1 cellular context compared by ENCODE assay signal in the genomic region with DNA sequence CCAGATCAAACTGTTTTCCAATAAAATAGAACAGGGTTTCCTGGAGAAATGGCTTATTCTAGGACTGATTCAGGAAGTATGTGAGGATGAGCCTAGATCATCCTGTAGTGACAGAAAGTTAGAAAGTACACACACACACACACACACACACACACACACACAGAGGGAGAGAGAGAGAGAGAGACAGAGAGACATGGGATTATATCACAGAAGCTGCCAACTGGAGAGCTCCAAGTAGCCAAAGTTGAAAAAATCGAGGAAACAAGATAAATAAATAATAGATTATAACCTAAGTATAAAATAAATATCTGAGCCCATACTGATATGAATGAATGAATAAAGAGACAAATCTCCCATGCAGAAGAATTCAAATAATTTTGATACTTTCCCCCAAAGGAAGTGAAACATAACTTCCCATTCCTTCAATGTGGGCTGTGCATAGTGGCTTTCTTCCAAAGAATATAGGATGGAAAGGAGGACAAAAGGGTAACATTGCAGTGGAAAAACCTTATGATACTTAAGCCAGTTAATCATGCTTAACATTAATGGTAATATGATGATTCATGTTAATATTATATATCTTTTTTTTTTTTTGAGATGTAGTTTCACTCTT.
TF ChIP-seq lines count a peak whose summit lies in the region.

No MANE protein-coding gene starts in this region.

TF ChIP-seq in GM23338, 12 proteins besides CTCF, POLR2A, EP300 and RAD21 (continued from another document):
- TF ChIP-seq, protein P1, sequence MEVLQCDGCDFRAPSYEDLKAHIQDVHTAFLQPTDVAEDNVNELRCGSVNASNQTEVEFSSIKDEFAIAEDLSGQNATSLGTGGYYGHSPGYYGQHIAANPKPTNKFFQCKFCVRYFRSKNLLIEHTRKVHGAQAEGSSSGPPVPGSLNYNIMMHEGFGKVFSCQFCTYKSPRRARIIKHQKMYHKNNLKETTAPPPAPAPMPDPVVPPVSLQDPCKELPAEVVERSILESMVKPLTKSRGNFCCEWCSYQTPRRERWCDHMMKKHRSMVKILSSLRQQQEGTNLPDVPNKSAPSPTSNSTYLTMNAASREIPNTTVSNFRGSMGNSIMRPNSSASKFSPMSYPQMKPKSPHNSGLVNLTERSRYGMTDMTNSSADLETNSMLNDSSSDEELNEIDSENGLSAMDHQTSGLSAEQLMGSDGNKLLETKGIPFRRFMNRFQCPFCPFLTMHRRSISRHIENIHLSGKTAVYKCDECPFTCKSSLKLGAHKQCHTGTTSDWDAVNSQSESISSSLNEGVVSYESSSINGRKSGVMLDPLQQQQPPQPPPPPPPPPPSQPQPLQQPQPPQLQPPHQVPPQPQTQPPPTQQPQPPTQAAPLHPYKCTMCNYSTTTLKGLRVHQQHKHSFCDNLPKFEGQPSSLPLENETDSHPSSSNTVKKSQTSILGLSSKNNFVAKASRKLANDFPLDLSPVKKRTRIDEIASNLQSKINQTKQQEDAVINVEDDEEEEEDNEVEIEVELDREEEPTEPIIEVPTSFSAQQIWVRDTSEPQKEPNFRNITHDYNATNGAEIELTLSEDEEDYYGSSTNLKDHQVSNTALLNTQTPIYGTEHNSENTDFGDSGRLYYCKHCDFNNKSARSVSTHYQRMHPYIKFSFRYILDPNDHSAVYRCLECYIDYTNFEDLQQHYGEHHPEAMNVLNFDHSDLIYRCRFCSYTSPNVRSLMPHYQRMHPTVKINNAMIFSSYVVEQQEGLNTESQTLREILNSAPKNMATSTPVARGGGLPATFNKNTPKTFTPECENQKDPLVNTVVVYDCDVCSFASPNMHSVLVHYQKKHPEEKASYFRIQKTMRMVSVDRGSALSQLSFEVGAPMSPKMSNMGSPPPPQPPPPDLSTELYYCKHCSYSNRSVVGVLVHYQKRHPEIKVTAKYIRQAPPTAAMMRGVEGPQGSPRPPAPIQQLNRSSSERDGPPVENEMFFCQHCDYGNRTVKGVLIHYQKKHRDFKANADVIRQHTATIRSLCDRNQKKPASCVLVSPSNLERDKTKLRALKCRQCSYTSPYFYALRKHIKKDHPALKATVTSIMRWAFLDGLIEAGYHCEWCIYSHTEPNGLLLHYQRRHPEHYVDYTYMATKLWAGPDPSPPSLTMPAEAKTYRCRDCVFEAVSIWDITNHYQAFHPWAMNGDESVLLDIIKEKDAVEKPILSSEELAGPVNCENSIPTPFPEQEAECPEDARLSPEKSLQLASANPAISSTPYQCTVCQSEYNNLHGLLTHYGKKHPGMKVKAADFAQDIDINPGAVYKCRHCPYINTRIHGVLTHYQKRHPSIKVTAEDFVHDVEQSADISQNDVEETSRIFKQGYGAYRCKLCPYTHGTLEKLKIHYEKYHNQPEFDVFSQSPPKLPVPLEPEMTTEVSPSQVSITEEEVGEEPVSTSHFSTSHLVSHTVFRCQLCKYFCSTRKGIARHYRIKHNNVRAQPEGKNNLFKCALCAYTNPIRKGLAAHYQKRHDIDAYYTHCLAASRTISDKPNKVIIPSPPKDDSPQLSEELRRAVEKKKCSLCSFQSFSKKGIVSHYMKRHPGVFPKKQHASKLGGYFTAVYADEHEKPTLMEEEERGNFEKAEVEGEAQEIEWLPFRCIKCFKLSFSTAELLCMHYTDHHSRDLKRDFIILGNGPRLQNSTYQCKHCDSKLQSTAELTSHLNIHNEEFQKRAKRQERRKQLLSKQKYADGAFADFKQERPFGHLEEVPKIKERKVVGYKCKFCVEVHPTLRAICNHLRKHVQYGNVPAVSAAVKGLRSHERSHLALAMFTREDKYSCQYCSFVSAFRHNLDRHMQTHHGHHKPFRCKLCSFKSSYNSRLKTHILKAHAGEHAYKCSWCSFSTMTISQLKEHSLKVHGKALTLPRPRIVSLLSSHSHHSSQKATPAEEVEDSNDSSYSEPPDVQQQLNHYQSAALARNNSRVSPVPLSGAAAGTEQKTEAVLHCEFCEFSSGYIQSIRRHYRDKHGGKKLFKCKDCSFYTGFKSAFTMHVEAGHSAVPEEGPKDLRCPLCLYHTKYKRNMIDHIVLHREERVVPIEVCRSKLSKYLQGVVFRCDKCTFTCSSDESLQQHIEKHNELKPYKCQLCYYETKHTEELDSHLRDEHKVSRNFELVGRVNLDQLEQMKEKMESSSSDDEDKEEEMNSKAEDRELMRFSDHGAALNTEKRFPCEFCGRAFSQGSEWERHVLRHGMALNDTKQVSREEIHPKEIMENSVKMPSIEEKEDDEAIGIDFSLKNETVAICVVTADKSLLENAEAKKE (CRISPR knock-in tag; IDR thresholded peaks at IDR 0.05) = no peak
- TF ChIP-seq NANOG (IDR thresholded peaks at IDR 0.05; ENCODE audit: borderline replicate concordance) (no peak), ZNF114 (CRISPR knock-in tag; IDR thresholded peaks at IDR 0.05) (no peak), CREB1 (CRISPR knock-in tag; IDR thresholded peaks at IDR 0.05; ENCODE audit: low read depth) (no peak)
